In genomic region chr5:8864053-8864452, GRCh38 we compare ENCODE assay signal across 9 cellular contexts.
DNase-seq lines count a peak whose midpoint lies in the region; ATAC-seq and TF ChIP-seq lines count a peak whose summit lies in the region.
"Had no signal": no experiment of that assay in that cellular context is flagged by ENCODE, and none has a peak within 500 bp of the region (broad histone marks: within the 10 kb centered on the region; RNA-seq: fewer than 3 reads in every experiment).

No MANE protein-coding gene starts in this region.

- intact Hi-C loops in CD8-positive, alpha-beta T cell (cut with DNase I, micrococcal nuclease) = no loop called here
- intact Hi-C loops in left cardiac atrium (cut with DNase I) = no loop called here

- TF ChIP-seq CTCF in CD8-positive, alpha-beta T cell (IDR thresholded peaks at IDR 0.05) = no peak

- ATAC-seq in GM19328 (IDR thresholded peaks at IDR 0.05; ENCODE audit: unreplicated experiment) (no peak), left cardiac atrium (no peak)
- ATAC-seq in CD8-positive, alpha-beta T cell = no peak

- H3K27ac ChIP-seq in CD8-positive, alpha-beta T cell (ENCODE audit: low read depth, low read length) = no peak overlapping the region

- CTCF ChIA-PET in CD8-positive, alpha-beta T cell (lab: Charles Lee) = interaction anchor here (0.6 kb wide), 1 partner anchor 370 kb away, joined by 3 read pairs; no protein-coding TSS in a partner anchor

- H3K9me3 ChIP-seq in CD8-positive, alpha-beta T cell (ENCODE audit: low read length) = no peaks in the 10 kb centered on the region

- H3K27me3 ChIP-seq in H7 (ENCODE audit: control insufficient read depth, insufficient read depth, low read length) = no peaks in the 10 kb centered on the region
- no peaks in the 10 kb centered on the region for H3K27me3 ChIP-seq in CD8-positive, alpha-beta T cell (ENCODE audit: insufficient read depth, low read length)

- peaks cover 4% of the 10 kb centered on the region for H3K9me3 Mint-ChIP-seq in CD8-positive, alpha-beta T cell

- H3K27me3 Mint-ChIP-seq in CD8-positive, alpha-beta T cell (ENCODE audit: low read depth) = no peaks in the 10 kb centered on the region

- H3K27ac Mint-ChIP-seq in CD8-positive, alpha-beta T cell = no peak overlapping the region

- H3K4me1 Mint-ChIP-seq in CD8-positive, alpha-beta T cell (ENCODE audit: low read depth) = no peaks in the 10 kb centered on the region

- H3K36me3 Mint-ChIP-seq in CD8-positive, alpha-beta T cell = no peaks in the 10 kb centered on the region

- DNase-seq in DMS114 treated with DMSO at 0.1 percent for 48 hours (lab: John Stamatoyannopoulos, UW; ENCODE audit: unreplicated experiment) (peak; percentile 3), H7 (peak; percentile 36), SHP77 (lab: John Stamatoyannopoulos, UW) (peak; percentile 50), iPS-NIHi11 (ENCODE audit: low spot score) (peak; percentile 43), cerebellar nuclear complex (lab: John Stamatoyannopoulos, UW) (no peak), left cardiac atrium (no peak)
- DNase-seq in CD8-positive, alpha-beta T cell = no peak
- DNase-seq: retina had no signal

- no peaks in the 10 kb centered on the region for H3K36me3 ChIP-seq in H7 (replicated peaks; ENCODE audit: control insufficient read depth, insufficient read depth, low read length)
- no peaks in the 10 kb centered on the region for H3K36me3 ChIP-seq in CD8-positive, alpha-beta T cell (ENCODE audit: insufficient read depth, low read length)

- POLR2A ChIA-PET in CD8-positive, alpha-beta T cell (lab: Charles Lee) = no interaction called here

- no peaks in the 10 kb centered on the region for H3K4me1 ChIP-seq in CD8-positive, alpha-beta T cell (ENCODE audit: insufficient read depth, low read length)

- H3K4me3 Mint-ChIP-seq in CD8-positive, alpha-beta T cell = no peak overlapping the region

- no peak overlapping the region for H3K4me3 ChIP-seq in H7 (ENCODE audit: insufficient read depth, low read depth, low read length)
- H3K4me3 ChIP-seq in CD8-positive, alpha-beta T cell (ENCODE audit: low read depth, low read length) = no peak overlapping the region

Comparison
In these comparisons a context has a peak if more than half of its experiments do, and no peak if none do; other contexts are left out.
1. DNase-seq: peak in DMS114 treated with DMSO at 0.1 percent for 48 hours (single experiment), H7 (single experiment), SHP77 (2 of 2) and iPS-NIHi11 (single experiment); none in CD8-positive, alpha-beta T cell (0 of 7), cerebellar nuclear complex (0 of 2) and left cardiac atrium (single experiment).